Comparison of ENCODE assay signal across 32 cellular contexts in genomic region chr1:22970096-22970495, GRCh38. TPM values are rescaled to one million over a fixed set of nuclear protein-coding genes. Genes with fewer than 3 reads are reported as not detected.
"Had no signal": no experiment of that assay in that cellular context is flagged by ENCODE, and none has a peak within 500 bp of the region (broad histone marks: within the 10 kb centered on the region; RNA-seq: fewer than 3 reads in every experiment).

No MANE protein-coding gene starts in this region.

- H3K36me3 ChIP-seq: stomach, suprapubic skin, thoracic aorta, thyroid gland, tibial artery, tibial nerve, transverse colon, upper lobe of left lung, upper lobe of right lung, uterus, vagina had no signal

- H3K27ac ChIP-seq: stomach, suprapubic skin, testis, thoracic aorta, thyroid gland, tibial artery, tibial nerve, transverse colon, upper lobe of left lung, upper lobe of right lung, uterus, vagina had no signal

- FAIRE-seq: urothelium cell line had no signal

- ATAC-seq: stimulated activated effector memory CD8-positive, alpha-beta T cell treated with anti-CD3 and anti-CD28 coated beads, Interleukin-12 subunit alpha, Interleukin-12 subunit beta, amount 100 ng/mL, for 72 hours; stimulated activated memory B cell treated with anti-CD40 and anti-IgM and Interleukin-4, amounts not matched to agents 10 μg/mL and 1 μg/mL and 100 μg/mL, for 72 hours; stimulated activated naive B cell treated with anti-CD40 and anti-IgM and Interleukin-4, amounts not matched to agents 10 μg/mL and 1 μg/mL and 100 μg/mL, for 72 hours; stimulated activated naive CD8-positive, alpha-beta T cell treated with anti-CD3 and anti-CD28 coated beads, Interleukin-15, amount 100 ng/mL, for 72 hours; stimulated activated naive CD8-positive, alpha-beta T cell treated with anti-CD3 and anti-CD28 coated beads, Interleukin-15, Interleukin-2, amounts not matched to agents 100 U/mL and 50 U/mL, for 24 hours had no signal

- H3K9me3 ChIP-seq: suprapubic skin, testis, thyroid gland, transverse colon, upper lobe of right lung, uterus, vagina had no signal

- DNase-seq: stimulated activated CD4-positive, alpha-beta T cell treated with anti-CD3 and anti-CD28 coated beads, Interleukin-2, amount 100 ng/mL, for 48 hours; stimulated activated CD4-positive, alpha-beta T cell treated with anti-CD3 and anti-CD28 coated beads, Interleukin-4, amount 100 ng/mL, for 1 hour; stimulated activated CD4-positive, alpha-beta T cell treated with anti-CD3 and anti-CD28 coated beads, Interleukin-4, amount 100 ng/mL, for 24 hours; stimulated activated CD4-positive, alpha-beta T cell treated with anti-CD3 and anti-CD28 coated beads, Interleukin-4, amount 100 ng/mL, for 4 hours; stimulated activated CD8-positive, alpha-beta memory T cell treated with anti-CD3 and anti-CD28 coated beads, Interleukin-4, amount 100 ng/mL, for 48 hours; stimulated activated naive B cell treated with anti-CD40 and anti-IgM and Interleukin-4, amounts not matched to agents 10 μg/mL and 1 μg/mL and 100 μg/mL, for 72 hours; stimulated activated naive CD4-positive, alpha-beta T cell; stimulated activated naive CD4-positive, alpha-beta T cell treated with Interleukin-2 at 50 U/mL for 16 hours; stimulated activated naive CD8-positive, alpha-beta T cell treated with anti-CD3 and anti-CD28 coated beads, Interleukin-15, amount 100 ng/mL, for 72 hours; stimulated activated naive CD8-positive, alpha-beta T cell treated with anti-CD3 and anti-CD28 coated beads, Interleukin-15, Interleukin-2, amounts not matched to agents 100 U/mL and 50 U/mL, for 24 hours; stomach; substantia nigra; testis; thyroid gland; tibial artery; transverse colon; trophoblast cell; uterus had no signal

- H3K4me3 ChIP-seq: stomach, suprapubic skin, testis, thoracic aorta, thyroid gland, tibial artery, tibial nerve, transverse colon, upper lobe of left lung, upper lobe of right lung, uterus, vagina had no signal

- H3K27me3 ChIP-seq: testis, thyroid gland, upper lobe of left lung, vagina had no signal

- H3K4me1 ChIP-seq: testis, thyroid gland, tibial artery, upper lobe of right lung, uterus, vagina had no signal

RNA-seq across cellular contexts. Expression of gene LACTBL1, which starts 2.6 kb away (rescaled TPM):
- total RNA-seq: stomach, subcutaneous adipose tissue, suprapubic skin, temporal lobe, thoracic aorta, thyroid gland, tibial nerve, transverse colon, upper lobe of left lung, upper lobe of right lung, ureter, urinary bladder, uterus, vagina had no signal
- polyA plus RNA-seq: stomach, thymus, urinary bladder had no signal

RNA-seq across cellular contexts. Expression of gene TEX46, which starts 45.6 kb away (rescaled TPM):
- total RNA-seq: stomach, subcutaneous adipose tissue, suprapubic skin, temporal lobe, thoracic aorta, thyroid gland, tibial nerve, transverse colon, upper lobe of left lung, upper lobe of right lung, ureter, urinary bladder, vagina had no signal
- polyA plus RNA-seq: stomach, urinary bladder had no signal
